ENCODE assay signal across 18 cellular contexts in the genomic region with DNA sequence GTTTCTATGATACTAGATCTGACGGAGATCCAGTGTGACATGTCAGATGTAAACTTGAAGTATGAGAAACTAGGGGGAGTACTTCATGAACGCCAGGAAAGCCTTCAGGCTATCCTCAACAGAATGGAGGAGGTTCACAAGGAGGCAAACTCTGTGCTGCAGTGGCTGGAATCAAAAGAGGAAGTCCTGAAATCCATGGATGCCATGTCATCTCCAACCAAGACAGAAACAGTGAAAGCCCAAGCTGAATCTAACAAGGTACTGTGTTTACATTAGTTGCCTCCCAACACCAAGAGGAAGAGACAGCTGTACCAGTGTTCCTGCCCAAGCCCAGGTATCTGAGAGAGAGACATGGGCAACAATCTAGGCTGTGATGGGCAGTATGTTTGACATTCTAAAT.
"Had no signal": no experiment of that assay in that cellular context is flagged by ENCODE, and none has a peak within 500 bp of the region (broad histone marks: within the 10 kb centered on the region; RNA-seq: fewer than 3 reads in every experiment).

No MANE protein-coding gene starts in this region.

- ATAC-seq: activated CD8-positive, alpha-beta T cell treated with anti-CD3 and anti-CD28 coated beads, Interleukin-2, amount 10 ng/mL, durations not matched to agents 7 days and 5 days; foreskin keratinocyte; pancreas; sciatic nerve had no signal

- H3K9ac ChIP-seq: SK-N-SH had no signal

- H3K9me3 ChIP-seq: pancreas, SK-N-SH, stomach had no signal

- FAIRE-seq: pancreas had no signal

- H3K4me3 ChIP-seq: cardiac muscle cell, lung, pancreas, smooth muscle cell, stomach had no signal

- H3K4me2 ChIP-seq: SK-N-SH, smooth muscle cell had no signal

- H3K4me1 ChIP-seq: foreskin keratinocyte, pancreas had no signal

- DNase-seq: activated CD4-positive, alpha-beta T cell treated with anti-CD3 and anti-CD28 coated beads, Interleukin-2, amount 10 ng/mL, durations not matched to agents 24 days and 14 days; activated CD4-positive, CD25-positive, alpha-beta regulatory T cell; activated CD8-positive, alpha-beta T cell treated with anti-CD3 and anti-CD28 coated beads, Interleukin-2, amount 10 ng/mL, durations not matched to agents 7 days and 5 days; activated gamma-delta T cell treated with Interleukin-2 at 50 U/mL for 16 hours; foreskin keratinocyte; hippocampal formation; islet precursor cell; naive B cell; pancreas; SK-N-SH; stimulated activated CD4-positive, alpha-beta T cell treated with anti-CD3 and anti-CD28 coated beads, Interleukin-4, amount 100 ng/mL, for 1 hour; stomach had no signal

- H3K4me1 Mint-ChIP-seq: activated CD4-positive, alpha-beta T cell treated with anti-CD3 and anti-CD28 coated beads, Interleukin-2, amount 10 ng/mL, durations not matched to agents 24 days and 14 days; naive B cell had no signal

- H3K27me3 Mint-ChIP-seq: activated CD4-positive, alpha-beta T cell treated with anti-CD3 and anti-CD28 coated beads, Interleukin-2, amount 10 ng/mL, durations not matched to agents 24 days and 14 days; activated naive CD8-positive, alpha-beta T cell; dendritic cell treated with granulocyte-macrophage colony-stimulating factor and Interleukin-4, amounts not matched to agents 40 ng/mL and 50 ng/mL, for 4 days; naive B cell had no signal

- H3K27ac ChIP-seq: cardiac muscle cell, foreskin keratinocyte, pancreas, stomach had no signal

- H3K36me3 Mint-ChIP-seq: activated naive CD8-positive, alpha-beta T cell had no signal

- H3K27ac Mint-ChIP-seq: activated CD4-positive, alpha-beta T cell treated with anti-CD3 and anti-CD28 coated beads, Interleukin-2, amount 10 ng/mL, durations not matched to agents 24 days and 14 days; activated CD8-positive, alpha-beta T cell treated with anti-CD3 and anti-CD28 coated beads, Interleukin-2, amount 10 ng/mL, durations not matched to agents 7 days and 5 days; activated naive CD8-positive, alpha-beta T cell; dendritic cell treated with granulocyte-macrophage colony-stimulating factor and Interleukin-4, amounts not matched to agents 40 ng/mL and 50 ng/mL, for 4 days had no signal

- H3K27me3 ChIP-seq: cardiac muscle cell, foreskin keratinocyte, pancreas, stomach had no signal

- H3K9me3 Mint-ChIP-seq: activated CD4-positive, alpha-beta T cell treated with anti-CD3 and anti-CD28 coated beads, Interleukin-2, amount 10 ng/mL, durations not matched to agents 24 days and 14 days; dendritic cell treated with granulocyte-macrophage colony-stimulating factor and Interleukin-4, amounts not matched to agents 40 ng/mL and 50 ng/mL, for 4 days; naive B cell had no signal

- H3K4me3 Mint-ChIP-seq: activated CD4-positive, alpha-beta T cell treated with anti-CD3 and anti-CD28 coated beads, Interleukin-2, amount 10 ng/mL, durations not matched to agents 24 days and 14 days; activated CD8-positive, alpha-beta T cell treated with anti-CD3 and anti-CD28 coated beads, Interleukin-2, amount 10 ng/mL, durations not matched to agents 7 days and 5 days; activated naive CD8-positive, alpha-beta T cell; dendritic cell treated with granulocyte-macrophage colony-stimulating factor and Interleukin-4, amounts not matched to agents 40 ng/mL and 50 ng/mL, for 4 days; naive B cell had no signal
